ENCODE assay signal across 16 cellular contexts in the genomic region with DNA sequence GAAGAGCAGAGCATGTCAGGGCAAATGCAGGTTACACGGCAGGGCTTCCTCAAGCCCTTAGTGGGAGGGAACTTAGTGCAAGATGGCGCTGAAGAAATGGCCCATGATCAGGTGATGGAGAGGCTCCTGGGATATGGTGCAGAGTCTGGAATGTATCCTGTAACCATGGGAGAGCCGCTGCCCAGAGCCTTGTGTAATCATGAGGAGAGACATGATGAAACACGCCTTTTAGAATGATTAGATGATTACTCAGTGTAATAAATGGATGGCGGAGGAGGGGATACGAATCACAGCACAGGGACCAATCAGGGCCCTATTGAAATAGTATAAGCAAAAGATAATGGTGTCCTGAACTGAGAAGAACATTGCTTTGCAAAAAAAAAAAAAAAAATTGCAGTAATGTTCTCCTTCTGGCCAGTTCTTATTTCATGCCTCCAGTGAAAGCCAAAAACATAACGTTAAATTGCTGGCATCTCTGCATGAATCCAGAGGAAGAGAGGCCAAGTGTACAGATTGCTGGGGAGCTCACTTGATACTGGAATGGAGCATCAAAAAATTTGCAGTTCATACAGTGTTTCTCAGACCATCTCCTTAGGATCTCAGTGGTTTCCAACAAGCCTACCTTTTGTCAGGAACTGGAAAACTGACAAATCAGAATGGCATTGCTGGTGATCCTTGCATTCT.
DNase-seq lines count a peak whose midpoint lies in the region; ATAC-seq, FAIRE-seq and TF ChIP-seq lines count a peak whose summit lies in the region.
"Had no signal": no experiment of that assay in that cellular context is flagged by ENCODE, and none has a peak within 500 bp of the region (broad histone marks: within the 10 kb centered on the region; RNA-seq: fewer than 3 reads in every experiment).

No MANE protein-coding gene starts in this region.

- no peaks in the 10 kb centered on the region for H3K4me1 ChIP-seq in aorta (ENCODE audit: control insufficient read depth in 1 of 2, insufficient read depth in 2 of 2, low read length in 2 of 2)
- H3K4me1 ChIP-seq: gastrocnemius medialis had no signal

- intact Hi-C loops in left cardiac atrium (cut with DNase I): no loop called here
- intact Hi-C loops in cardiac septum (cut with DNase I): no loop called here
- intact Hi-C loops in aorta (cut with DNase I): no loop called here

- FAIRE-seq in RCC 7860 (lab: Jason Lieb, UNC): no peak

- no peaks in the 10 kb centered on the region for H3K27me3 ChIP-seq in aorta (ENCODE audit: control insufficient read depth in 1 of 2, insufficient read depth in 2 of 2, low read length in 1 of 2)
- H3K27me3 ChIP-seq: gastrocnemius medialis, ovary had no signal

- 71 to 73% methylated on average over 7 of the region's 7 CpGs for WGBS in aorta, 2 donors

- peak in 1 of 2 donors; percentile 87 for ATAC-seq in left cardiac atrium
- ATAC-seq in aorta (ENCODE audit: low FRiP score): peak; percentile 54
- no peak for ATAC-seq in HG02678 (IDR thresholded peaks at IDR 0.05; ENCODE audit: unreplicated experiment)
- ATAC-seq: activated CD4-positive, alpha-beta T cell treated with anti-CD3 and anti-CD28 coated beads for 36 hours; gastrocnemius medialis had no signal

- H3K4me3 ChIP-seq in fibroblast of pulmonary artery (replicated peaks; ENCODE audit: low read depth, low read length) (no peak overlapping the region), aorta (ENCODE audit: low read length in 2 of 2) (no peak overlapping the region)
- H3K4me3 ChIP-seq: gastrocnemius medialis, ovary had no signal

- TF ChIP-seq CTCF in fibroblast of pulmonary artery (IDR thresholded peaks at IDR 0.05; ENCODE audit: low read length, missing control alignments): no peak

- H3K9me3 ChIP-seq in aorta (ENCODE audit: control insufficient read depth, low read length): peaks cover 1% of the 10 kb centered on the region
- H3K9me3 ChIP-seq: gastrocnemius medialis, ovary had no signal

- no peaks in the 10 kb centered on the region for H3K36me3 ChIP-seq in aorta (ENCODE audit: control insufficient read depth in 1 of 2, insufficient read depth in 2 of 2, low read length in 1 of 2)
- H3K36me3 ChIP-seq: gastrocnemius medialis, ovary had no signal

- H3K27ac ChIP-seq in aorta (ENCODE audit: low read depth in 1 of 2, low read length in 2 of 2): no peak overlapping the region
- H3K27ac ChIP-seq: gastrocnemius medialis, ovary had no signal

- peak; percentile 22 for DNase-seq in left cardiac atrium
- DNase-seq in cardiac septum (ENCODE audit: low spot score): no peak
- DNase-seq in RCC 7860 (ENCODE audit: low spot score): peak; percentile 76
- peak; percentile 44 for DNase-seq in fibroblast of pulmonary artery (ENCODE audit: low read depth)
- no peak for DNase-seq in aorta
- no peak for DNase-seq in effector CD8-positive, alpha-beta T cell (lab: John Stamatoyannopoulos, UW)
- no peak for DNase-seq in RPMI8226
- DNase-seq: activated CD4-positive, alpha-beta T cell treated with anti-CD3 and anti-CD28 coated beads for 36 hours; activated T-cell treated with anti-CD3 and anti-CD28 coated beads, Interleukin-2, amount 50 U/mL, for 24 hours; AML-193; amniotic stem cell; DMS79; gastrocnemius medialis; ovary; stimulated activated CD4-positive, alpha-beta T cell treated with anti-CD3 and anti-CD28 coated beads, Interleukin-12 subunit alpha, Interleukin-12 subunit beta, amount 100 ng/mL, for 4 hours had no signal

Comparison
In these comparisons a context has a peak if more than half of its experiments do, and no peak if none do; other contexts are left out.
1. DNase-seq: peak in left cardiac atrium (single experiment), RCC 7860 (single experiment) and fibroblast of pulmonary artery (single experiment); none in cardiac septum (single experiment), aorta (0 of 2), effector CD8-positive, alpha-beta T cell (single experiment) and RPMI8226 (single experiment).